In the genomic region with DNA sequence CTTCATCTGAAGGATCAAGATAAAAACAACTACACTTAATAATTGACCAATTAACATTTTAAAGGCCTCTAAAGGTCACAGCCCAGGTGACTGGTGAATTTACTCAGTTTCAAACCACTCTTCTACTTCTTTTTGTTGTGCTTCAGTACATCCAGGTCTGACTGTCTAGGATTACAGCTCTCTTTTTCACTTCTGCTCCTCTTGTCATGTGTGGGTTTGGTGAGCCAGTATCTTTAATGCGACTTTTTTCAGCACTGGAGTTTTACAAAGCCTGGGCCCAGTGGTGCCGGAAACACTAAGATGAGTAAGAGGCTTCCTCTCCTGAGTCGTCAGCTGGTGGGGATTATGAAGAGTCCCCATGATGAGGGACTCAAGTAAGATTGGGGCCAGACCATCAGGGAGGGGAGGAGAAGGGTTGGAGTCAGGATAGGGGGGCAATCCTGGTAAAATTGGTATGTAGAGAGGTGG, we compare ENCODE assay signal across 8 cellular contexts. TPM values are rescaled to one million over a fixed set of nuclear protein-coding genes. Genes with fewer than 3 reads are reported as not detected.
DNase-seq lines count a peak whose midpoint lies in the region; ATAC-seq and TF ChIP-seq lines count a peak whose summit lies in the region.

No MANE protein-coding gene starts in this region.

- ATAC-seq in GM19395 (IDR thresholded peaks at IDR 0.05; ENCODE audit: unreplicated experiment) (peak; percentile 99), HG03135 (IDR thresholded peaks at IDR 0.05; ENCODE audit: unreplicated experiment) (peak; percentile 97), natural killer cell (peak; percentile 53 to 72 (median 63)), left ventricle myocardium superior (no peak)
- ATAC-seq in activated CD8-positive, alpha-beta T cell treated with anti-CD3 and anti-CD28 coated beads, Interleukin-2, amount 10 ng/mL, durations not matched to agents 7 days and 5 days, result peak; percentile 72

- H3K27ac ChIP-seq in breast epithelium, result no peak overlapping the region

- no peaks in the 10 kb centered on the region for H3K27me3 ChIP-seq in breast epithelium

- DNase-seq in activated CD8-positive, alpha-beta T cell treated with anti-CD3 and anti-CD28 coated beads, Interleukin-2, amount 10 ng/mL, durations not matched to agents 7 days and 5 days, result peak; percentile 77
- no peak for DNase-seq in natural killer cell
- DNase-seq in breast epithelium (ENCODE audit: low spot score in 2 of 2), result no peak
- no peak for DNase-seq in amniotic stem cell (lab: John Stamatoyannopoulos, UW)
- DNase-seq in left ventricle myocardium superior, result no peak
- no peak for DNase-seq in NCI-H146 (lab: John Stamatoyannopoulos, UW)

- H3K4me1 Mint-ChIP-seq in activated CD8-positive, alpha-beta T cell treated with anti-CD3 and anti-CD28 coated beads, Interleukin-2, amount 10 ng/mL, durations not matched to agents 7 days and 5 days (ENCODE audit: low read depth), result peaks cover 78% of the 10 kb centered on the region
- peaks cover 70 to 85% of the 10 kb centered on the region in 2 donors for H3K4me1 Mint-ChIP-seq in natural killer cell

- peak overlapping the region; percentile 63 for H3K4me3 Mint-ChIP-seq in activated CD8-positive, alpha-beta T cell treated with anti-CD3 and anti-CD28 coated beads, Interleukin-2, amount 10 ng/mL, durations not matched to agents 7 days and 5 days
- peak overlapping the region; percentile 68 for H3K4me3 Mint-ChIP-seq in natural killer cell

- peak overlapping the region; percentile 98 for H3K27ac Mint-ChIP-seq in activated CD8-positive, alpha-beta T cell treated with anti-CD3 and anti-CD28 coated beads, Interleukin-2, amount 10 ng/mL, durations not matched to agents 7 days and 5 days
- peak overlapping the region; percentile 85 to 91 for H3K27ac Mint-ChIP-seq in natural killer cell

- H3K9me3 Mint-ChIP-seq in activated CD8-positive, alpha-beta T cell treated with anti-CD3 and anti-CD28 coated beads, Interleukin-2, amount 10 ng/mL, durations not matched to agents 7 days and 5 days (ENCODE audit: insufficient read depth), result no peaks in the 10 kb centered on the region
- no peaks in the 10 kb centered on the region for H3K9me3 Mint-ChIP-seq in natural killer cell

- no peak for TF ChIP-seq CTCF in natural killer cell (IDR thresholded peaks at IDR 0.05)
- TF ChIP-seq CTCF in breast epithelium (IDR thresholded peaks at IDR 0.05), result no peak

- peaks cover 38% of the 10 kb centered on the region for H3K36me3 Mint-ChIP-seq in activated CD8-positive, alpha-beta T cell treated with anti-CD3 and anti-CD28 coated beads, Interleukin-2, amount 10 ng/mL, durations not matched to agents 7 days and 5 days (ENCODE audit: low read depth)
- H3K36me3 Mint-ChIP-seq in natural killer cell, result no peaks in the 10 kb centered on the region

- no peaks in the 10 kb centered on the region for H3K4me1 ChIP-seq in breast epithelium

- no peak overlapping the region for H3K4me3 ChIP-seq in breast epithelium

- no peaks in the 10 kb centered on the region for H3K27me3 Mint-ChIP-seq in activated CD8-positive, alpha-beta T cell treated with anti-CD3 and anti-CD28 coated beads, Interleukin-2, amount 10 ng/mL, durations not matched to agents 7 days and 5 days (ENCODE audit: low read depth)
- no peaks in the 10 kb centered on the region for H3K27me3 Mint-ChIP-seq in natural killer cell (ENCODE audit: low read depth in 2 of 2)

- H3K36me3 ChIP-seq in breast epithelium, result peaks cover 3% of the 10 kb centered on the region

- no peaks in the 10 kb centered on the region for H3K9me3 ChIP-seq in breast epithelium

- intact Hi-C loops in natural killer cell (cut with micrococcal nuclease), result no loop called here
- intact Hi-C loops in breast epithelium (cut with DNase I; ENCODE audit: low total_unique reads), result no loop called here
- intact Hi-C loops in left ventricle myocardium superior (cut with micrococcal nuclease), result no loop called here

- POLR2A ChIA-PET in activated CD8-positive, alpha-beta T cell treated with anti-CD3 and anti-CD28 coated beads, Interleukin-2, amount 10 ng/mL, durations not matched to agents 7 days and 5 days (lab: Charles Lee), result interaction anchor here (0.7 to 1.9 kb wide), 8 partner anchors 8 to 128 kb away, joined by 3 to 11 read pairs (median 4); no protein-coding TSS in a partner anchor

- TF ChIP-seq POLR2A in breast epithelium (IDR thresholded peaks at IDR 0.05), result no peak

- CTCF ChIA-PET in activated CD8-positive, alpha-beta T cell treated with anti-CD3 and anti-CD28 coated beads, Interleukin-2, amount 10 ng/mL, durations not matched to agents 7 days and 5 days (lab: Charles Lee), result interaction anchor here (0.8 to 6.9 kb wide), 8 partner anchors 9 to 37 kb away, joined by 3 to 43 read pairs (median 8); no protein-coding TSS in a partner anchor

RNA-seq across cellular contexts. Expression of a gene that starts 27.0 kb away (rescaled TPM):
- total RNA-seq in activated CD8-positive, alpha-beta T cell treated with anti-CD3 and anti-CD28 coated beads, Interleukin-2, amount 10 ng/mL, durations not matched to agents 7 days and 5 days, result 10 to 100 TPM; 33.9 to 34.4 TPM
- 10 to 100 TPM; 76.5 to 80.5 (median 77.6) TPM for total RNA-seq in natural killer cell
- total RNA-seq in breast epithelium, result 10 to 100 TPM; 35.1 to 54.3 (median 49.3) TPM
- total RNA-seq in left ventricle myocardium superior, result 63.3 TPM
